In the genomic region with DNA sequence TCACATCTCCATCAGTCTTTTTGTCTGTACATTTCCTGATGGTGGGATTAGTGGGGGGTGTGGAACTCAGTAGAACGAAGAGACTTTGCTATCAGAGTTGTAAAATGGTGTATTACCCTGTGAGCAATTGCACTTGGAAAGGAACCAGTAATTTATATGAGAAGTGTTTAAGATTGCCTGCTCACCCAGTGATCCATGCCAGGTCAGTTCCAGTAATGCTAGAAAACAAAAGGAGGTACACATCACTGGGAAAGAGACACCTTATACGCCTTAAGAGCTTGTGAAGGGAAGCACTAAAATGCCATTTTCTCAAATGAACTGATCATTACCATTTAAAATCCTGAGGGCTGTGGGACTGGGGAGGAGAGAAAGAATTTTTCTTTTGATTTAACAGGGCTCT, we compare ENCODE assay signal across 1 cellular context.
TF ChIP-seq lines count a peak whose summit lies in the region.

No MANE protein-coding gene starts in this region.

TF ChIP-seq in HEK293, 187 proteins besides CTCF, POLR2A, EP300 and RAD21 (continued from another document):
- TF ChIP-seq, protein P1, sequence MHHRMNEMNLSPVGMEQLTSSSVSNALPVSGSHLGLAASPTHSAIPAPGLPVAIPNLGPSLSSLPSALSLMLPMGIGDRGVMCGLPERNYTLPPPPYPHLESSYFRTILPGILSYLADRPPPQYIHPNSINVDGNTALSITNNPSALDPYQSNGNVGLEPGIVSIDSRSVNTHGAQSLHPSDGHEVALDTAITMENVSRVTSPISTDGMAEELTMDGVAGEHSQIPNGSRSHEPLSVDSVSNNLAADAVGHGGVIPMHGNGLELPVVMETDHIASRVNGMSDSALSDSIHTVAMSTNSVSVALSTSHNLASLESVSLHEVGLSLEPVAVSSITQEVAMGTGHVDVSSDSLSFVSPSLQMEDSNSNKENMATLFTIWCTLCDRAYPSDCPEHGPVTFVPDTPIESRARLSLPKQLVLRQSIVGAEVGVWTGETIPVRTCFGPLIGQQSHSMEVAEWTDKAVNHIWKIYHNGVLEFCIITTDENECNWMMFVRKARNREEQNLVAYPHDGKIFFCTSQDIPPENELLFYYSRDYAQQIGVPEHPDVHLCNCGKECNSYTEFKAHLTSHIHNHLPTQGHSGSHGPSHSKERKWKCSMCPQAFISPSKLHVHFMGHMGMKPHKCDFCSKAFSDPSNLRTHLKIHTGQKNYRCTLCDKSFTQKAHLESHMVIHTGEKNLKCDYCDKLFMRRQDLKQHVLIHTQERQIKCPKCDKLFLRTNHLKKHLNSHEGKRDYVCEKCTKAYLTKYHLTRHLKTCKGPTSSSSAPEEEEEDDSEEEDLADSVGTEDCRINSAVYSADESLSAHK (tag by site-specific recombination; IDR thresholded peaks at IDR 0.05) = peak; percentile 75; the same call in 1 of the 2 replicates
- peak; percentile 16; the same call in 1 of the 2 replicates for TF ChIP-seq ZNF561 (tag by site-specific recombination; IDR thresholded peaks at IDR 0.05; ENCODE audit: borderline replicate concordance)
- peak; percentile 41; the same call in 1 of the 2 replicates for TF ChIP-seq WT1 (tag by site-specific recombination; IDR thresholded peaks at IDR 0.05)
- TF ChIP-seq ZBTB20 (tag by site-specific recombination; IDR thresholded peaks at IDR 0.05) = no peak
- peak; percentile 64 for TF ChIP-seq SP7 (tag by site-specific recombination; IDR thresholded peaks at IDR 0.05)
- 0 out of 2 replicates have a peak, but pooled peaks have one; percentile 32 for TF ChIP-seq ZSCAN30 (tag by site-specific recombination; IDR thresholded peaks at IDR 0.05)
- no peak for TF ChIP-seq ZNF776 (tag by site-specific recombination; IDR thresholded peaks at IDR 0.05; ENCODE audit: borderline replicate concordance)
- TF ChIP-seq ZBTB44 (tag by site-specific recombination; IDR thresholded peaks at IDR 0.05) = peak; percentile 74
- TF ChIP-seq ZNF843 (tag by site-specific recombination; IDR thresholded peaks at IDR 0.05) = peak; percentile 64; the same call in 1 of the 2 replicates
- peak; percentile 59 for TF ChIP-seq ZNF596 (tag by site-specific recombination; IDR thresholded peaks at IDR 0.05)
- 0 out of 2 replicates have a peak, but pooled peaks have one; percentile 6 for TF ChIP-seq PRDM10 (tag by site-specific recombination; IDR thresholded peaks at IDR 0.05)
- TF ChIP-seq ZBTB17 (tag by site-specific recombination; IDR thresholded peaks at IDR 0.05) = 0 out of 2 replicates have a peak, but pooled peaks have one; percentile 23
- peak; percentile 88 for TF ChIP-seq FEZF1 (tag by site-specific recombination; IDR thresholded peaks at IDR 0.05)
- TF ChIP-seq ZNF433 (tag by site-specific recombination; IDR thresholded peaks at IDR 0.05; ENCODE audit: low read depth) = no peak
- 0 out of 2 replicates have a peak, but pooled peaks have one; percentile 13 for TF ChIP-seq SCRT1 (tag by site-specific recombination; IDR thresholded peaks at IDR 0.05; ENCODE audit: borderline replicate concordance)
- TF ChIP-seq MZF1 (tag by site-specific recombination; IDR thresholded peaks at IDR 0.05; ENCODE audit: borderline replicate concordance) = peak; percentile 20; the same call in 1 of the 2 replicates
- no peak for TF ChIP-seq ZNF521 (tag by site-specific recombination; IDR thresholded peaks at IDR 0.05)
- TF ChIP-seq, protein P2, sequence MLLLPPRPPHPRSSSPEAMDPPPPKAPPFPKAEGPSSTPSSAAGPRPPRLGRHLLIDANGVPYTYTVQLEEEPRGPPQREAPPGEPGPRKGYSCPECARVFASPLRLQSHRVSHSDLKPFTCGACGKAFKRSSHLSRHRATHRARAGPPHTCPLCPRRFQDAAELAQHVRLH (tag by site-specific recombination; IDR thresholded peaks at IDR 0.05) = peak; percentile 41; the same call in 1 of the 2 replicates
- TF ChIP-seq TRIM28 (IDR thresholded peaks at IDR 0.05; ENCODE audit: borderline replicate concordance, low read length) = no peak
- TF ChIP-seq, protein P3, sequence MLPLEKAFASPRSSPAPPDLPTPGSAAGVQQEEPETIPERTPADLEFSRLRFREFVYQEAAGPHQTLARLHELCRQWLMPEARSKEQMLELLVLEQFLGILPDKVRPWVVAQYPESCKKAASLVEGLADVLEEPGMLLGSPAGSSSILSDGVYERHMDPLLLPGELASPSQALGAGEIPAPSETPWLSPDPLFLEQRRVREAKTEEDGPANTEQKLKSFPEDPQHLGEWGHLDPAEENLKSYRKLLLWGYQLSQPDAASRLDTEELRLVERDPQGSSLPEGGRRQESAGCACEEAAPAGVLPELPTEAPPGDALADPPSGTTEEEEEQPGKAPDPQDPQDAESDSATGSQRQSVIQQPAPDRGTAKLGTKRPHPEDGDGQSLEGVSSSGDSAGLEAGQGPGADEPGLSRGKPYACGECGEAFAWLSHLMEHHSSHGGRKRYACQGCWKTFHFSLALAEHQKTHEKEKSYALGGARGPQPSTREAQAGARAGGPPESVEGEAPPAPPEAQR (tag by site-specific recombination; IDR thresholded peaks at IDR 0.05) = no peak
- no peak for TF ChIP-seq ZFP69B (tag by site-specific recombination; IDR thresholded peaks at IDR 0.05)
- TF ChIP-seq IKZF3 (tag by site-specific recombination; IDR thresholded peaks at IDR 0.05) = peak; percentile 55; the same call in 1 of the 2 replicates
- TF ChIP-seq OSR2 (tag by site-specific recombination; IDR thresholded peaks at IDR 0.05) = peak; percentile 77
- TF ChIP-seq, protein P4, sequence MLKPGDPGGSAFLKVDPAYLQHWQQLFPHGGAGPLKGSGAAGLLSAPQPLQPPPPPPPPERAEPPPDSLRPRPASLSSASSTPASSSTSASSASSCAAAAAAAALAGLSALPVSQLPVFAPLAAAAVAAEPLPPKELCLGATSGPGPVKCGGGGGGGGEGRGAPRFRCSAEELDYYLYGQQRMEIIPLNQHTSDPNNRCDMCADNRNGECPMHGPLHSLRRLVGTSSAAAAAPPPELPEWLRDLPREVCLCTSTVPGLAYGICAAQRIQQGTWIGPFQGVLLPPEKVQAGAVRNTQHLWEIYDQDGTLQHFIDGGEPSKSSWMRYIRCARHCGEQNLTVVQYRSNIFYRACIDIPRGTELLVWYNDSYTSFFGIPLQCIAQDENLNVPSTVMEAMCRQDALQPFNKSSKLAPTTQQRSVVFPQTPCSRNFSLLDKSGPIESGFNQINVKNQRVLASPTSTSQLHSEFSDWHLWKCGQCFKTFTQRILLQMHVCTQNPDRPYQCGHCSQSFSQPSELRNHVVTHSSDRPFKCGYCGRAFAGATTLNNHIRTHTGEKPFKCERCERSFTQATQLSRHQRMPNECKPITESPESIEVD (tag by site-specific recombination; IDR thresholded peaks at IDR 0.05) = peak; percentile 95
